22 cellular contexts compared by ENCODE assay signal in genomic region chr6:139887275-139887674, GRCh38.
"Had no signal": no experiment of that assay in that cellular context is flagged by ENCODE, and none has a peak within 500 bp of the region (broad histone marks: within the 10 kb centered on the region; RNA-seq: fewer than 3 reads in every experiment).

No MANE protein-coding gene starts in this region.

- H3K9me3 ChIP-seq: body of pancreas, neutrophil, pancreas, thyroid gland had no signal

- H3K4me3 ChIP-seq: body of pancreas, dorsolateral prefrontal cortex, pancreas, thyroid gland had no signal

- H3K27me3 ChIP-seq: body of pancreas, foreskin keratinocyte, neutrophil, pancreas, thyroid gland had no signal

- H3K4me1 ChIP-seq: foreskin keratinocyte had no signal

- H3K27ac Mint-ChIP-seq: activated CD4-positive, alpha-beta T cell treated with anti-CD3 and anti-CD28 coated beads, Interleukin-2, amount 10 ng/mL, durations not matched to agents 24 days and 14 days; activated CD8-positive, alpha-beta T cell treated with anti-CD3 and anti-CD28 coated beads for 36 hours; activated naive CD8-positive, alpha-beta T cell treated with anti-CD3 and anti-CD28 coated beads, Interleukin-2, amount 10 ng/mL, durations not matched to agents 7 days and 5 days; activated T-helper 2 cell treated with anti-CD3 and anti-CD28 coated beads, Interferon-gamma antibody, Interleukin-2, Interleukin-4, amounts not matched to agents 10 μg/mL and 5 μg/mL and 100 μg/mL, durations not matched to agents 14 hours and 24 hours and 36 hours; T-cell had no signal

- H3K4me1 Mint-ChIP-seq: activated naive CD8-positive, alpha-beta T cell treated with anti-CD3 and anti-CD28 coated beads, Interleukin-2, amount 10 ng/mL, durations not matched to agents 7 days and 5 days had no signal

- ATAC-seq: activated CD8-positive, alpha-beta T cell treated with anti-CD3 and anti-CD28 coated beads for 36 hours; body of pancreas; foreskin keratinocyte; left lobe of liver; pancreas; sciatic nerve; T-cell had no signal

- H3K36me3 ChIP-seq: neutrophil, pancreas, thyroid gland had no signal

- H3K36me3 Mint-ChIP-seq: activated naive CD8-positive, alpha-beta T cell treated with anti-CD3 and anti-CD28 coated beads, Interleukin-2, amount 10 ng/mL, durations not matched to agents 7 days and 5 days; naive B cell; T-cell had no signal

- H3K4me3 Mint-ChIP-seq: activated CD4-positive, alpha-beta T cell treated with anti-CD3 and anti-CD28 coated beads, Interleukin-2, amount 10 ng/mL, durations not matched to agents 24 days and 14 days; activated CD8-positive, alpha-beta T cell treated with anti-CD3 and anti-CD28 coated beads for 36 hours; activated naive CD8-positive, alpha-beta T cell treated with anti-CD3 and anti-CD28 coated beads, Interleukin-2, amount 10 ng/mL, durations not matched to agents 7 days and 5 days; naive B cell; T-cell had no signal

- DNase-seq: activated CD4-positive, alpha-beta T cell treated with anti-CD3 and anti-CD28 coated beads, Interleukin-2, amount 10 ng/mL, durations not matched to agents 24 days and 14 days; activated CD8-positive, alpha-beta T cell treated with anti-CD3 and anti-CD28 coated beads for 36 hours; activated naive CD4-positive, alpha-beta T cell treated with Interleukin-2 at 50 U/mL for 16 hours; activated naive CD8-positive, alpha-beta T cell treated with anti-CD3 and anti-CD28 coated beads, Interleukin-2, amount 10 ng/mL, durations not matched to agents 7 days and 5 days; activated T-cell treated with anti-CD3 and anti-CD28 coated beads, Interleukin-2, amount 50 U/mL, for 1 hour; amygdala; body of pancreas; caudate nucleus; dorsolateral prefrontal cortex; foreskin keratinocyte; hypothalamus; naive B cell; pancreas; stimulated activated CD8-positive, alpha-beta memory T cell treated with anti-CD3 and anti-CD28 coated beads, Interleukin-4, amount 100 ng/mL, for 48 hours; stimulated activated naive CD4-positive, alpha-beta T cell treated with Interleukin-2 at 50 U/mL for 16 hours; T-cell; T1000; thyroid gland had no signal

- H3K9me3 Mint-ChIP-seq: activated CD4-positive, alpha-beta T cell treated with anti-CD3 and anti-CD28 coated beads, Interleukin-2, amount 10 ng/mL, durations not matched to agents 24 days and 14 days; activated CD8-positive, alpha-beta T cell treated with anti-CD3 and anti-CD28 coated beads for 36 hours; activated naive CD8-positive, alpha-beta T cell treated with anti-CD3 and anti-CD28 coated beads, Interleukin-2, amount 10 ng/mL, durations not matched to agents 7 days and 5 days; activated T-helper 2 cell treated with anti-CD3 and anti-CD28 coated beads, Interferon-gamma antibody, Interleukin-2, Interleukin-4, amounts not matched to agents 10 μg/mL and 5 μg/mL and 100 μg/mL, durations not matched to agents 14 hours and 24 hours and 36 hours; naive B cell; T-cell had no signal

- H3K27ac ChIP-seq: body of pancreas, dorsolateral prefrontal cortex, foreskin keratinocyte, neutrophil, pancreas had no signal
